ENCODE assay signal across 22 cellular contexts in genomic region chr20:36096404-36096799, GRCh38. TPM values are rescaled to one million over a fixed set of nuclear protein-coding genes. Genes with fewer than 3 reads are reported as not detected.
DNase-seq lines count a peak whose midpoint lies in the region; ATAC-seq, FAIRE-seq and TF ChIP-seq lines count a peak whose summit lies in the region.
"Had no signal": no experiment of that assay in that cellular context is flagged by ENCODE, and none has a peak within 500 bp of the region (broad histone marks: within the 10 kb centered on the region; RNA-seq: fewer than 3 reads in every experiment).

No MANE protein-coding gene starts in this region.

- ATAC-seq in RWPE2 (ENCODE audit: low read depth) (no peak), GM19324 (IDR thresholded peaks at IDR 0.05; ENCODE audit: low FRiP score, unreplicated experiment) (no peak)
- ATAC-seq in activated CD8-positive, alpha-beta memory T cell treated with anti-CD3 and anti-CD28 coated beads, Interleukin-2, amount 10 ng/mL, durations not matched to agents 7 days and 5 days: no peak
- ATAC-seq: heart left ventricle, K562, PC-3, right cardiac atrium had no signal

- H3K27me3 Mint-ChIP-seq in activated CD8-positive, alpha-beta memory T cell treated with anti-CD3 and anti-CD28 coated beads, Interleukin-2, amount 10 ng/mL, durations not matched to agents 7 days and 5 days: peaks cover 30% of the 10 kb centered on the region

- DNase-seq in EH (ENCODE audit: low read depth): peak; percentile 30
- no peak for DNase-seq in RWPE2 (ENCODE audit: low spot score)
- DNase-seq in kidney: no peak
- no peak for DNase-seq in activated CD8-positive, alpha-beta memory T cell treated with anti-CD3 and anti-CD28 coated beads, Interleukin-2, amount 10 ng/mL, durations not matched to agents 7 days and 5 days
- no peak for DNase-seq in NCI-H446 (lab: John Stamatoyannopoulos, UW)
- DNase-seq: activated CD4-positive, alpha-beta T cell treated with anti-CD3 and anti-CD28 coated beads for 1 hour; activated CD8-positive, alpha-beta memory T cell treated with anti-CD3 and anti-CD28 coated beads, Interleukin-2, amount 50 U/mL, for 4 hours; activated naive CD4-positive, alpha-beta T cell; BE2C; cortex of kidney; H7; heart left ventricle; islet precursor cell; NCI-H1048; NCI-H526 treated with DMSO at 0.1 percent for 48 hours; PC-3; right cardiac atrium; T1000 had no signal

- TF ChIP-seq CTCF in RWPE2 (IDR thresholded peaks at IDR 0.05; ENCODE audit: poor library complexity, severe bottlenecking) (no peak), kidney (IDR thresholded peaks at IDR 0.05; ENCODE audit: borderline replicate concordance, extremely low read depth, insufficient read depth) (no peak)

- FAIRE-seq in kidney (lab: Jason Lieb, UNC): no peak
- FAIRE-seq: K562 had no signal

- H3K36me3 ChIP-seq in RWPE2 (ENCODE audit: low read depth) (no peaks in the 10 kb centered on the region), kidney (ENCODE audit: control insufficient read depth in 1 of 2, insufficient read depth in 2 of 2, low read length in 2 of 2) (no peaks in the 10 kb centered on the region), subcutaneous abdominal adipose tissue (ENCODE audit: control insufficient read depth in 5 of 5, insufficient read depth in 5 of 5, low read length in 5 of 5) (no peaks in the 10 kb centered on the region)
- H3K36me3 ChIP-seq: BE2C, heart left ventricle had no signal

- H3K36me3 Mint-ChIP-seq in activated CD8-positive, alpha-beta memory T cell treated with anti-CD3 and anti-CD28 coated beads, Interleukin-2, amount 10 ng/mL, durations not matched to agents 7 days and 5 days: no peaks in the 10 kb centered on the region

- H3K9ac ChIP-seq in kidney (ENCODE audit: low read length in 2 of 2) (peak overlapping the region in 1 of 2 donors; percentile 48), subcutaneous abdominal adipose tissue (ENCODE audit: low read length in 5 of 5) (peak overlapping the region in 2 of 5 donors; percentile 1 to 3)

- intact Hi-C loops in kidney (cut with DNase I): no loop called here

- H3K9me3 Mint-ChIP-seq in activated CD8-positive, alpha-beta memory T cell treated with anti-CD3 and anti-CD28 coated beads, Interleukin-2, amount 10 ng/mL, durations not matched to agents 7 days and 5 days (ENCODE audit: low read depth): no peaks in the 10 kb centered on the region

- peaks cover 21% of the 10 kb centered on the region for H3K4me1 Mint-ChIP-seq in activated CD8-positive, alpha-beta memory T cell treated with anti-CD3 and anti-CD28 coated beads, Interleukin-2, amount 10 ng/mL, durations not matched to agents 7 days and 5 days

- H3K27ac ChIP-seq in RWPE2 (ENCODE audit: poor library complexity, severe bottlenecking): peak overlapping the region; percentile 61
- H3K27ac ChIP-seq in kidney (ENCODE audit: low read depth in 2 of 2, low read length in 2 of 2): peak overlapping the region; percentile 56 to 87
- H3K27ac ChIP-seq in subcutaneous abdominal adipose tissue (ENCODE audit: low read depth, low read length): peak overlapping the region; percentile 94
- H3K27ac ChIP-seq: heart left ventricle, SK-N-MC had no signal

- H3K9me3 ChIP-seq in RWPE2 (ENCODE audit: severe bottlenecking) (no peaks in the 10 kb centered on the region), kidney (ENCODE audit: control insufficient read depth in 1 of 2, low read length in 2 of 2) (no peaks in the 10 kb centered on the region), subcutaneous abdominal adipose tissue (ENCODE audit: control insufficient read depth in 5 of 5, low read length in 5 of 5) (no peaks in the 10 kb centered on the region)
- H3K9me3 ChIP-seq: BE2C, heart left ventricle had no signal

- no peak overlapping the region for H3K27ac Mint-ChIP-seq in activated CD8-positive, alpha-beta memory T cell treated with anti-CD3 and anti-CD28 coated beads, Interleukin-2, amount 10 ng/mL, durations not matched to agents 7 days and 5 days

- H3K4me1 ChIP-seq in RWPE2 (ENCODE audit: insufficient read depth, poor library complexity, severe bottlenecking) (peaks cover 22% of the 10 kb centered on the region), kidney (ENCODE audit: control insufficient read depth in 1 of 2, insufficient read depth in 1 of 2, low read depth in 1 of 2, low read length in 2 of 2) (peaks cover 36 to 41% of the 10 kb centered on the region in 2 donors), subcutaneous abdominal adipose tissue (ENCODE audit: control insufficient read depth in 5 of 5, insufficient read depth in 5 of 5, low read length in 5 of 5) (peaks cover 8 to 93% (median 70%) of the 10 kb centered on the region in 5 donors)

- CTCF ChIA-PET in activated CD8-positive, alpha-beta memory T cell treated with anti-CD3 and anti-CD28 coated beads, Interleukin-2, amount 10 ng/mL, durations not matched to agents 7 days and 5 days (lab: Charles Lee): interaction anchor here (0.9 to 1.8 kb wide), 3 partner anchors 11 to 104 kb away, joined by 3 to 6 read pairs (median 4); no protein-coding TSS in a partner anchor

- H3K4me3 Mint-ChIP-seq in activated CD8-positive, alpha-beta memory T cell treated with anti-CD3 and anti-CD28 coated beads, Interleukin-2, amount 10 ng/mL, durations not matched to agents 7 days and 5 days: no peak overlapping the region

- no peak overlapping the region for H3K4me3 ChIP-seq in RWPE2 (ENCODE audit: severe bottlenecking)
- no peak overlapping the region for H3K4me3 ChIP-seq in kidney (ENCODE audit: low read length in 2 of 2)
- H3K4me3 ChIP-seq in subcutaneous abdominal adipose tissue (ENCODE audit: low read depth in 1 of 5, low read length in 5 of 5): no peak overlapping the region
- H3K4me3 ChIP-seq: heart left ventricle, K562, SK-N-MC had no signal

- H3K27me3 ChIP-seq in RWPE2 (ENCODE audit: insufficient read depth, poor library complexity, severe bottlenecking): no peaks in the 10 kb centered on the region
- H3K27me3 ChIP-seq in subcutaneous abdominal adipose tissue (ENCODE audit: control insufficient read depth in 5 of 5, insufficient read depth in 4 of 5, low read length in 5 of 5): no peaks in the 10 kb centered on the region

RNA-seq across cellular contexts. Expression of gene EPB41L1, which starts 58.1 kb away (rescaled TPM):
- total RNA-seq in kidney: 230 TPM
- polyA plus RNA-seq in kidney (ENCODE audit: insufficient read depth, low read depth, low replicate concordance): 53.2 TPM
- under 1 TPM in 1 of 2 experiments, not detected in 1; 0.28 TPM for total RNA-seq in activated CD8-positive, alpha-beta memory T cell treated with anti-CD3 and anti-CD28 coated beads, Interleukin-2, amount 10 ng/mL, durations not matched to agents 7 days and 5 days

Comparison
In these comparisons a context has a peak if more than half of its experiments do, and no peak if none do; other contexts are left out.
1. RNA of gene EPB41L1, which starts 58.1 kb away (total RNA-seq): 230 TPM in kidney (single experiment); 0.28 TPM in activated CD8-positive, alpha-beta memory T cell treated with anti-CD3 and anti-CD28 coated beads, Interleukin-2, amount 10 ng/mL, durations not matched to agents 7 days and 5 days; every median in the first group is over 100 times any median in the second.
2. Peak in every context shown above with its lines, with median percentiles within 50 percentile points of each other: H3K27ac ChIP-seq.